In the genomic region with DNA sequence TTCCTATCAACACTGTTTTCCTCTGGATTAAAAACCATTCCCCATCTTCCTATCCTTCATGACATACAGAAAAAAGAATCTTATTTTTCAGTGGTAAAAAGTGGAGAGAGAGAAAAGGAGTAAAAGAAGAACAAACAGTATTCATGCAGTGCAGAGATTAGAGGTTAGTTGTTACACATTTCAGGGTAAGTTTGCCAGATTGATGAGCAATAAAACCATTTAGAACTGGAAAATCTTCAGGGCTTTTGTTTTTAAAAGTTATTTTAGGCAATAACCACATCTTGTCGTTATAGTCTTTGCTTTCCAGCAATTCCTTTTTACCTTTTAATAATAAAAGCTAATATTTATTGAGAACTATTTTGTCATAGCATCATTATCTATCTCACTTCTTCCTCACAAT, we compare ENCODE assay signal across 21 cellular contexts.
"Had no signal": no experiment of that assay in that cellular context is flagged by ENCODE, and none has a peak within 500 bp of the region (broad histone marks: within the 10 kb centered on the region; RNA-seq: fewer than 3 reads in every experiment).

No MANE protein-coding gene starts in this region.

- ATAC-seq: activated CD4-positive, CD25-positive, alpha-beta regulatory T cell treated with anti-CD3 and anti-CD28 coated beads, Interleukin-2, amount 50 U/mL, for 24 hours; activated CD8-positive, alpha-beta T cell treated with anti-CD3 and anti-CD28 coated beads, Interleukin-2, amount 10 ng/mL, durations not matched to agents 7 days and 5 days; activated naive CD8-positive, alpha-beta T cell treated with anti-CD3 and anti-CD28 coated beads, Interleukin-2, amount 50 U/mL, for 24 hours; left cardiac atrium; naive thymus-derived CD8-positive, alpha-beta T cell; psoas muscle; right cardiac atrium had no signal

- DNase-seq: activated CD4-positive, alpha-beta T cell treated with anti-CD3 and anti-CD28 coated beads, Interleukin-2, amount 10 ng/mL, durations not matched to agents 7 days and 5 days; activated CD8-positive, alpha-beta T cell treated with anti-CD3 and anti-CD28 coated beads, Interleukin-2, amount 10 ng/mL, durations not matched to agents 7 days and 5 days; activated naive CD4-positive, alpha-beta T cell treated with anti-CD3 and anti-CD28 coated beads for 36 hours; activated naive CD8-positive, alpha-beta T cell treated with anti-CD3 and anti-CD28 coated beads, Interleukin-2, amount 50 U/mL, for 24 hours; activated T-cell treated with anti-CD3 and anti-CD28 coated beads, Interleukin-2, amount 50 U/mL, for 24 hours; foreskin fibroblast; left cardiac atrium; naive thymus-derived CD8-positive, alpha-beta T cell; ovary; psoas muscle; right cardiac atrium; small intestine; stimulated activated CD4-positive, alpha-beta T cell treated with anti-CD3 and anti-CD28 coated beads, Interleukin-15, amount 100 ng/mL, for 24 hours; stimulated activated CD4-positive, alpha-beta T cell treated with anti-CD3 and anti-CD28 coated beads, Interleukin-2, amount 100 ng/mL, for 48 hours; stomach; testis had no signal

- H3K27ac ChIP-seq: coronary artery, hepatocyte, psoas muscle, stomach had no signal

- H3K4me3 Mint-ChIP-seq: activated CD4-positive, alpha-beta T cell treated with anti-CD3 and anti-CD28 coated beads, Interleukin-2, amount 10 ng/mL, durations not matched to agents 7 days and 5 days; activated CD8-positive, alpha-beta T cell treated with anti-CD3 and anti-CD28 coated beads, Interleukin-2, amount 10 ng/mL, durations not matched to agents 7 days and 5 days; activated naive CD4-positive, alpha-beta T cell treated with anti-CD3 and anti-CD28 coated beads for 36 hours; activated naive CD8-positive, alpha-beta T cell treated with anti-CD3 and anti-CD28 coated beads, Interleukin-2, amount 50 U/mL, for 24 hours; activated T-cell treated with anti-CD3 and anti-CD28 coated beads, Interleukin-2, amount 50 U/mL, for 24 hours; naive thymus-derived CD8-positive, alpha-beta T cell; type B pancreatic cell had no signal

- H3K9me3 Mint-ChIP-seq: activated naive CD8-positive, alpha-beta T cell treated with anti-CD3 and anti-CD28 coated beads, Interleukin-2, amount 50 U/mL, for 24 hours; activated T-cell treated with anti-CD3 and anti-CD28 coated beads, Interleukin-2, amount 50 U/mL, for 24 hours; naive thymus-derived CD8-positive, alpha-beta T cell; type B pancreatic cell had no signal

- H3K4me2 ChIP-seq: hepatocyte had no signal

- H3K27me3 ChIP-seq: hepatocyte, ovary, stomach, testis had no signal

- H2AFZ ChIP-seq: hepatocyte had no signal

- H3K79me2 ChIP-seq: hepatocyte had no signal

- H3K36me3 Mint-ChIP-seq: type B pancreatic cell had no signal

- H3K36me3 ChIP-seq: ovary had no signal

- H3K27me3 Mint-ChIP-seq: activated CD4-positive, alpha-beta T cell treated with anti-CD3 and anti-CD28 coated beads, Interleukin-2, amount 10 ng/mL, durations not matched to agents 7 days and 5 days; activated naive CD8-positive, alpha-beta T cell treated with anti-CD3 and anti-CD28 coated beads, Interleukin-2, amount 50 U/mL, for 24 hours; activated T-cell treated with anti-CD3 and anti-CD28 coated beads, Interleukin-2, amount 50 U/mL, for 24 hours; naive thymus-derived CD8-positive, alpha-beta T cell; type B pancreatic cell had no signal

- H3K4me1 ChIP-seq: testis had no signal

- H3K4me3 ChIP-seq: coronary artery, hepatocyte, ovary, psoas muscle, stomach, testis had no signal

- H3K27ac Mint-ChIP-seq: activated CD4-positive, alpha-beta T cell treated with anti-CD3 and anti-CD28 coated beads, Interleukin-2, amount 10 ng/mL, durations not matched to agents 7 days and 5 days; activated CD8-positive, alpha-beta T cell treated with anti-CD3 and anti-CD28 coated beads, Interleukin-2, amount 10 ng/mL, durations not matched to agents 7 days and 5 days; activated naive CD4-positive, alpha-beta T cell treated with anti-CD3 and anti-CD28 coated beads for 36 hours; activated naive CD8-positive, alpha-beta T cell treated with anti-CD3 and anti-CD28 coated beads, Interleukin-2, amount 50 U/mL, for 24 hours; activated T-cell treated with anti-CD3 and anti-CD28 coated beads, Interleukin-2, amount 50 U/mL, for 24 hours; activated T-helper 2 cell treated with anti-CD3 and anti-CD28 coated beads, Interferon-gamma antibody, Interleukin-2, Interleukin-4, amounts not matched to agents 10 μg/mL and 5 μg/mL and 100 μg/mL, durations not matched to agents 14 hours and 24 hours and 36 hours; type B pancreatic cell had no signal

- H3K9me3 ChIP-seq: ovary, psoas muscle, stomach, testis had no signal
